In genomic region chr13:75407473-75407872, GRCh38 we compare ENCODE assay signal across 23 cellular contexts.
DNase-seq lines count a peak whose midpoint lies in the region; ATAC-seq, FAIRE-seq and TF ChIP-seq lines count a peak whose summit lies in the region.
"Had no signal": no experiment of that assay in that cellular context is flagged by ENCODE, and none has a peak within 500 bp of the region (broad histone marks: within the 10 kb centered on the region; RNA-seq: fewer than 3 reads in every experiment).

No MANE protein-coding gene starts in this region.

- no peak overlapping the region for H3K4me3 ChIP-seq in heart right ventricle
- H3K4me3 ChIP-seq in GM12864 (ENCODE audit: low read depth, low read length) = peak overlapping the region; percentile 31
- no peak overlapping the region for H3K4me3 ChIP-seq in K562
- H3K4me3 ChIP-seq in psoas muscle = no peak overlapping the region
- H3K4me3 ChIP-seq: SJSA1 had no signal

- no peaks in the 10 kb centered on the region for H3K9me3 ChIP-seq in heart right ventricle
- no peaks in the 10 kb centered on the region for H3K9me3 ChIP-seq in K562 (replicated peaks; ENCODE audit: control insufficient read depth, insufficient read depth, low read depth, low read length)
- H3K9me3 ChIP-seq in psoas muscle = no peaks in the 10 kb centered on the region
- H3K9me3 ChIP-seq: SJSA1 had no signal

- peaks cover 0 to 47% (median 28%) of the 10 kb centered on the region in 9 donors for H3K4me1 ChIP-seq in heart right ventricle
- no peaks in the 10 kb centered on the region for H3K4me1 ChIP-seq in K562 (replicated peaks in 1 of 2; ENCODE audit: control insufficient read depth in 2 of 2, insufficient read depth in 2 of 2, low read length in 2 of 2)
- H3K4me1 ChIP-seq in psoas muscle = peaks cover 58% of the 10 kb centered on the region
- H3K4me1 ChIP-seq: SJSA1 had no signal

- TF ChIP-seq CTCF in heart right ventricle (IDR thresholded peaks at IDR 0.05) (no peak), GM12864 (IDR thresholded peaks at IDR 0.05; ENCODE audit: low read depth, low read length, missing control alignments) (no peak), K562 (IDR thresholded peaks at IDR 0.05 in 2 of 3, conservative IDR thresholded peaks at IDR 0.05 in 1 of 3; ENCODE audit: insufficient read depth in 2 of 3, low read depth in 1 of 3, low read length in 3 of 3) (no peak), psoas muscle (IDR thresholded peaks at IDR 0.05) (no peak)

- H3K9me1 ChIP-seq in K562 (ENCODE audit: control insufficient read depth, insufficient read depth, low read length) = no peaks in the 10 kb centered on the region

- in situ Hi-C loops in K562 (cut with MboI) = no loop called here

- H3K79me2 ChIP-seq in K562 (ENCODE audit: control insufficient read depth, insufficient read depth, low read length) = peaks cover 3% of the 10 kb centered on the region

- no peaks in the 10 kb centered on the region for H3K27me3 ChIP-seq in heart right ventricle
- no peaks in the 10 kb centered on the region for H3K27me3 ChIP-seq in K562 (ENCODE audit: control insufficient read depth in 2 of 2, insufficient read depth in 2 of 2, low read length in 2 of 2)
- no peaks in the 10 kb centered on the region for H3K27me3 ChIP-seq in psoas muscle (ENCODE audit: insufficient read depth in 3 of 3, low read length in 2 of 3)

- H2AFZ ChIP-seq in K562 (ENCODE audit: low read depth, low read length) = no peak overlapping the region

- H3K36me3 ChIP-seq in heart right ventricle (no peaks in the 10 kb centered on the region), K562 (ENCODE audit: control insufficient read depth, insufficient read depth, low read length) (no peaks in the 10 kb centered on the region), psoas muscle (ENCODE audit: insufficient read depth in 1 of 2, low read depth in 1 of 2) (no peaks in the 10 kb centered on the region)
- H3K36me3 ChIP-seq: SJSA1 had no signal

- H3K4me2 ChIP-seq in K562 (ENCODE audit: insufficient read depth, low read length) = no peak overlapping the region

- intact Hi-C loops in heart right ventricle (cut with DNase I) (loop anchor here in 1 of 10 donors (5.0 kb wide), 1 partner anchor 35 kb away; no protein-coding TSS in a partner anchor), cardiac septum (cut with DNase I) (no loop called here), K562 (cut with micrococcal nuclease) (no loop called here), psoas muscle (cut with DNase I) (no loop called here)

- WGBS in heart right ventricle, 2 donors = 87 to 92% methylated on average over 4 of the region's 4 CpGs
- 32% methylated on average over 4 of the region's 4 CpGs for WGBS in K562 (ENCODE audit: insufficient coverage, low coverage, missing lambda C conversion rate)
- WGBS in psoas muscle, 3 donors = 45 to 81% (median 70%) methylated on average over 4 of the region's 4 CpGs

- ATAC-seq in heart right ventricle (no peak), K562 (no peak), psoas muscle (peak in 3 of 4 donors; percentile 39 to 55 (median 43)), HG03565 (IDR thresholded peaks at IDR 0.05; ENCODE audit: unreplicated experiment) (no peak), HG03196 (IDR thresholded peaks at IDR 0.05; ENCODE audit: unreplicated experiment) (no peak), HG03432 (IDR thresholded peaks at IDR 0.05; ENCODE audit: unreplicated experiment) (no peak)
- ATAC-seq: PC-3 had no signal

- CTCF ChIA-PET in K562 (lab: Yijun Ruan, JAX; ENCODE audit: low intra/inter-chr PET ratio) = no interaction called here

- H3K9ac ChIP-seq in K562 (ENCODE audit: insufficient read depth in 1 of 2, low read depth in 2 of 2, low read length in 2 of 2) = no peak overlapping the region

- TF ChIP-seq EP300 in K562 (IDR thresholded peaks at IDR 0.05; ENCODE audit: low read length) = no peak

- BruUV-seq in K562 (replicated peaks; lab: Mats Ljungman, UMichigan) = no TSS peak

- H3K27ac ChIP-seq in heart right ventricle (peak overlapping the region in 7 of 10 donors; percentile 20 to 81 (median 68)), K562 (ENCODE audit: extremely low read depth, low read depth, low read length) (no peak overlapping the region), psoas muscle (peak overlapping the region; percentile 83)
- H3K27ac ChIP-seq: SJSA1 had no signal

- TF ChIP-seq POLR2A in K562 (conservative IDR thresholded peaks at IDR 0.05) = no peak

- no peak for TF ChIP-seq RAD21 in K562 (CRISPR knock-in tag; conservative IDR thresholded peaks at IDR 0.05 in 1 of 2, IDR thresholded peaks at IDR 0.05 in 1 of 2)

- POLR2A ChIA-PET in K562 (lab: Yijun Ruan, JAX) = no interaction called here

- no peaks in the 10 kb centered on the region for H4K20me1 ChIP-seq in K562 (replicated peaks; ENCODE audit: control insufficient read depth, insufficient read depth, low read length)

- DNase-seq in heart right ventricle = no peak
- no peak for DNase-seq in cardiac septum (ENCODE audit: low spot score)
- no peak for DNase-seq in GM12864 (ENCODE audit: low read depth)
- no peak for DNase-seq in K562 (ENCODE audit: extremely low read depth in 1 of 4, low spot score in 3 of 4)
- DNase-seq in psoas muscle = no peak
- DNase-seq: CD4-positive, CD25-positive, alpha-beta regulatory T cell; DMS53; NCI-H1048; NCI-H1417; NCI-H1694; NCI-H2029 treated with DMSO at 0.1 percent for 48 hours; NCI-H446 treated with DMSO at 0.1 percent for 48 hours; NCI-H526; NCI-H82; NK-92 treated with Interleukin-12 subunit alpha and Interleukin-12 subunit beta, amount 100 ng/mL, for 24 hours; PC-3; Right ventricle myocardium superior had no signal

- no peak for FAIRE-seq in K562 (lab: Jason Lieb, UNC)
- FAIRE-seq: G401.6, GM12891 had no signal

TF ChIP-seq in K562, 482 proteins besides CTCF, POLR2A, EP300 and RAD21:
- TF ChIP-seq, protein P1, sequence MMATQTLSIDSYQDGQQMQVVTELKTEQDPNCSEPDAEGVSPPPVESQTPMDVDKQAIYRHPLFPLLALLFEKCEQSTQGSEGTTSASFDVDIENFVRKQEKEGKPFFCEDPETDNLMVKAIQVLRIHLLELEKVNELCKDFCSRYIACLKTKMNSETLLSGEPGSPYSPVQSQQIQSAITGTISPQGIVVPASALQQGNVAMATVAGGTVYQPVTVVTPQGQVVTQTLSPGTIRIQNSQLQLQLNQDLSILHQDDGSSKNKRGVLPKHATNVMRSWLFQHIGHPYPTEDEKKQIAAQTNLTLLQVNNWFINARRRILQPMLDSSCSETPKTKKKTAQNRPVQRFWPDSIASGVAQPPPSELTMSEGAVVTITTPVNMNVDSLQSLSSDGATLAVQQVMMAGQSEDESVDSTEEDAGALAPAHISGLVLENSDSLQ (IDR thresholded peaks at IDR 0.05) = peak; percentile 29; the same call in 1 of the 2 replicates
- no peak for TF ChIP-seq ZNF311 (CRISPR knock-in tag; IDR thresholded peaks at IDR 0.05)

Comparison
In these comparisons a context has a peak if more than half of its experiments do, and no peak if none do; other contexts are left out.
1. ATAC-seq: peak in psoas muscle (3 of 4); none in heart right ventricle (0 of 8), K562 (single experiment), HG03565 (single experiment), HG03196 (single experiment) and HG03432 (single experiment).